ENCODE assay signal across 9 cellular contexts in genomic region chr2:241843321-241844065, GRCh38. TPM values are rescaled to one million over a fixed set of nuclear protein-coding genes. Genes with fewer than 3 reads are reported as not detected.
A peak's percentile ranks its signal among the peaks of the same experiment; 100 is the strongest.
DNase-seq lines count a peak whose midpoint lies in the region; ATAC-seq and TF ChIP-seq lines count a peak whose summit lies in the region.
"Had no signal": no experiment of that assay in that cellular context is flagged by ENCODE, and none has a peak within 500 bp of the region (broad histone marks: within the 10 kb centered on the region; RNA-seq: fewer than 3 reads in every experiment).

No MANE protein-coding gene starts in this region.

- peak overlapping the region; percentile 78 to 87 (median 84) for H3K4me3 Mint-ChIP-seq in CD4-positive, CD25-positive, alpha-beta regulatory T cell
- peak overlapping the region; percentile 77 for H3K4me3 Mint-ChIP-seq in central memory CD8-positive, alpha-beta T cell
- peak overlapping the region; percentile 28 for H3K4me3 Mint-ChIP-seq in neural crest cell

- H3K36me3 Mint-ChIP-seq in CD4-positive, CD25-positive, alpha-beta regulatory T cell: no peaks in the 10 kb centered on the region
- H3K36me3 Mint-ChIP-seq in central memory CD8-positive, alpha-beta T cell (ENCODE audit: insufficient read depth): peaks cover 12% of the 10 kb centered on the region
- no peaks in the 10 kb centered on the region for H3K36me3 Mint-ChIP-seq in neural crest cell (ENCODE audit: low read depth)

- DNase-seq in CD4-positive, CD25-positive, alpha-beta regulatory T cell: no peak
- DNase-seq in H7: peak; percentile 76
- DNase-seq in central memory CD8-positive, alpha-beta T cell (ENCODE audit: low spot score in 2 of 2): no peak
- DNase-seq in neural crest cell (ENCODE audit: low read depth, low spot score): no peak
- DNase-seq in GOT3 (lab: John Stamatoyannopoulos, UW): no peak
- no peak for DNase-seq in midbrain (lab: John Stamatoyannopoulos, UW)
- DNase-seq in NCI-H1092 treated with DMSO at 0.1 percent for 48 hours (lab: John Stamatoyannopoulos, UW): no peak

- no peaks in the 10 kb centered on the region for H3K9me3 Mint-ChIP-seq in CD4-positive, CD25-positive, alpha-beta regulatory T cell
- no peaks in the 10 kb centered on the region for H3K9me3 Mint-ChIP-seq in central memory CD8-positive, alpha-beta T cell
- no peaks in the 10 kb centered on the region for H3K9me3 Mint-ChIP-seq in neural crest cell

- no peak overlapping the region for H3K27ac ChIP-seq in CD4-positive, CD25-positive, alpha-beta regulatory T cell (ENCODE audit: insufficient read depth, low read length, poor library complexity, severe bottlenecking)

- peak overlapping the region; percentile 53 for H3K4me3 ChIP-seq in CD4-positive, CD25-positive, alpha-beta regulatory T cell (ENCODE audit: low read depth, low read length)
- H3K4me3 ChIP-seq in H7 (ENCODE audit: insufficient read depth, low read depth, low read length): peak overlapping the region; percentile 3; the same call in 1 of the 2 replicates

- H3K27me3 ChIP-seq in CD4-positive, CD25-positive, alpha-beta regulatory T cell (ENCODE audit: control insufficient read depth, insufficient read depth, low read length): no peaks in the 10 kb centered on the region
- H3K27me3 ChIP-seq in H7 (ENCODE audit: control insufficient read depth, insufficient read depth, low read length): peaks cover 13% of the 10 kb centered on the region

- H3K27ac Mint-ChIP-seq in CD4-positive, CD25-positive, alpha-beta regulatory T cell: peak overlapping the region in 2 of 3 donors; percentile 78 to 82
- peak overlapping the region; percentile 95 for H3K27ac Mint-ChIP-seq in central memory CD8-positive, alpha-beta T cell (ENCODE audit: low read depth)
- no peak overlapping the region for H3K27ac Mint-ChIP-seq in neural crest cell (ENCODE audit: unreplicated experiment)

- H3K36me3 ChIP-seq in CD4-positive, CD25-positive, alpha-beta regulatory T cell (ENCODE audit: control insufficient read depth, insufficient read depth, low read length): no peaks in the 10 kb centered on the region
- no peaks in the 10 kb centered on the region for H3K36me3 ChIP-seq in H7 (replicated peaks; ENCODE audit: control insufficient read depth, insufficient read depth, low read length)

- no peak for TF ChIP-seq CTCF in neural crest cell (conservative IDR thresholded peaks at IDR 0.05)

- peaks cover 25% of the 10 kb centered on the region for H3K4me1 ChIP-seq in CD4-positive, CD25-positive, alpha-beta regulatory T cell (ENCODE audit: control insufficient read depth, insufficient read depth, low read length, poor library complexity, severe bottlenecking)

- H3K4me1 Mint-ChIP-seq in CD4-positive, CD25-positive, alpha-beta regulatory T cell: peaks cover 4 to 37% (median 15%) of the 10 kb centered on the region in 4 donors
- peaks cover 45% of the 10 kb centered on the region for H3K4me1 Mint-ChIP-seq in central memory CD8-positive, alpha-beta T cell
- peaks cover 25% of the 10 kb centered on the region for H3K4me1 Mint-ChIP-seq in neural crest cell

- H3K9me3 ChIP-seq in CD4-positive, CD25-positive, alpha-beta regulatory T cell (ENCODE audit: control insufficient read depth in 2 of 2, low read length in 2 of 2): no peaks in the 10 kb centered on the region

- ATAC-seq in CD4-positive, CD25-positive, alpha-beta regulatory T cell (ENCODE audit: low read depth in 2 of 2): peak in 1 of 2 donors; percentile 11
- no peak for ATAC-seq in central memory CD8-positive, alpha-beta T cell (replicated peaks; ENCODE audit: extremely low read depth, poor library complexity, severe bottlenecking)
- ATAC-seq in HG03196 (IDR thresholded peaks at IDR 0.05; ENCODE audit: unreplicated experiment): no peak

- H3K27me3 Mint-ChIP-seq in CD4-positive, CD25-positive, alpha-beta regulatory T cell: peaks cover 10% of the 10 kb centered on the region
- no peaks in the 10 kb centered on the region for H3K27me3 Mint-ChIP-seq in central memory CD8-positive, alpha-beta T cell
- peaks cover 28% of the 10 kb centered on the region for H3K27me3 Mint-ChIP-seq in neural crest cell (ENCODE audit: low read depth)

RNA-seq across cellular contexts. Expression of gene PDCD1, which starts 15.2 kb away (rescaled TPM):
- total RNA-seq in CD4-positive, CD25-positive, alpha-beta regulatory T cell: 12.3 TPM
- polyA plus RNA-seq in CD4-positive, CD25-positive, alpha-beta regulatory T cell: 1 to 10 TPM; 6.0 to 8.6 (median 6.6) TPM
- total RNA-seq in H7 (2014; rRNA removed; shearing (Covaris generic)): 1.0 and 2.8 TPM in 2 replicates
- total RNA-seq in neural crest cell: not detected in 2 replicates

RNA-seq across cellular contexts. Expression of gene RTP5, which starts 26.0 kb away (rescaled TPM):
- 0.44 TPM for total RNA-seq in CD4-positive, CD25-positive, alpha-beta regulatory T cell
- polyA plus RNA-seq in CD4-positive, CD25-positive, alpha-beta regulatory T cell: not detected
- not detected in 2 replicates for total RNA-seq in H7 (2014; rRNA removed; shearing (Covaris generic))
- not detected in 2 replicates for total RNA-seq in neural crest cell

RNA-seq across cellular contexts. Expression of gene NEU4, which starts 34.5 kb away (rescaled TPM):
- 3.8 TPM for total RNA-seq in CD4-positive, CD25-positive, alpha-beta regulatory T cell
- under 1 TPM in 2 of 4 donors, not detected in 2; 0.16 to 0.67 TPM for polyA plus RNA-seq in CD4-positive, CD25-positive, alpha-beta regulatory T cell
- total RNA-seq in H7 (2014; rRNA removed; shearing (Covaris generic)): 0.41 TPM in 1 of 2 replicates, not detected in the other
- total RNA-seq in neural crest cell: 0.14 and 0.25 TPM in 2 replicates
- total RNA-seq: activated CD8-positive, alpha-beta memory T cell treated with anti-CD3 and anti-CD28 coated beads for 36 hours had no signal

Comparison
In these comparisons a context has a peak if more than half of its experiments do, and no peak if none do; other contexts are left out.
1. H3K4me3 Mint-ChIP-seq: peak in every context shown above with its lines; median percentile 84 in CD4-positive, CD25-positive, alpha-beta regulatory T cell; 77 in central memory CD8-positive, alpha-beta T cell; 28 in neural crest cell.